In the genomic region with DNA sequence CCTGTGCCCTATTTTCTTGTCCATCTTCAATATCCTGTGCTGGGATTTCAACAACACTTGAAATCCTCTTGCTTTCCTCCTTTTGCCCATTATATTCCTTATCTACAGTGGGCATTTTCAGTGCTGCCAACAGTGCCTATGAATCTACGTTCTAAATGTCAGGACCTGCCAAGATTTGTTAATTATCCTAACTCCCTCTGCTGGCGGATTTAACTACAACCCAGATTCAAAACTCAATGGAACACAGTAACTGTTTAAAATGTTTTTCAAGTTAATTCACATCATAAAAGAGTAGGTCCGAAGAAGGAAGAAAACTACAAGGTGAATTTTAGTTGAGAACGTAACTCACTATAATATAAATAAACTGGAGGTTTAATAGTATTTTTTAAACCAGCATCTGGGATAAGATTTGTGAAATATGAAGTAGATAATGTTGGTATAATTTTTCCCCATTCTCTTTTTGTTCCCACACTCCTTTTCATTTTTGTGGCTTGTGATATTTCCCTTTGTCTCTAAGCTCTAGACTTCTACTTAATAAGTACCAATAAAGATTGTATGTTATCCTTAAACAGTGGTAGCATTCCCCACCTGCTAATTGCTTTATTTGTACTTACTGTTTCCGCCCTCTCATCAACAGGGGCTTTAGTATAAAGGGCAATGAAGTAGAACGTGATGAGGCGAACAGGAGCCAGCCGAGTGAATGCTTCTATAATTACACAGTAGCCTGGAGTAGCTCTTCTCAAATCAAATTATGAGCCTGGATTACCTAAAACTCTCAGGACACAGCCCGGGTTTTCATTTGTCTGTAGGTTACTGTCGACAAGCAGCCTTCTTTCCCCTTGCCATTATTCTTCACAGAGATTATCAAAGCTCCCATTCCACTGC, we compare ENCODE assay signal across 8 cellular contexts.
A peak's percentile ranks its signal among the peaks of the same experiment; 100 is the strongest.
DNase-seq lines count a peak whose midpoint lies in the region; ATAC-seq and TF ChIP-seq lines count a peak whose summit lies in the region.

No MANE protein-coding gene starts in this region.

- CTCF ChIA-PET in PC-9 (lab: Charles Lee), result interaction anchor here (0.5 kb wide), 1 partner anchor 1524 kb away, joined by 8 read pairs; no protein-coding TSS in a partner anchor

- no peak for ATAC-seq in gastroesophageal sphincter

- H3F3A ChIP-seq in Loucy (ENCODE audit: low read depth) (no peaks in the 10 kb centered on the region), PC-9 (ENCODE audit: insufficient read depth, low read depth) (no peaks in the 10 kb centered on the region)

- in situ Hi-C loops in transverse colon (cut with MboI; ENCODE audit: low pct_ligation_motif_present in 1 of 4, low pct_unique_long_range_greater_than_20kb in 1 of 4, low sequenced_read_pairs in 3 of 4), result no loop called here

- no peak overlapping the region for H3K9ac ChIP-seq in Loucy (ENCODE audit: low read depth, low read length, poor library complexity, severe bottlenecking)

- H3K9me2 ChIP-seq in Loucy (replicated peaks; ENCODE audit: low read depth, low read length) (no peaks in the 10 kb centered on the region), PC-9 (ENCODE audit: insufficient read depth) (no peaks in the 10 kb centered on the region)

- TF ChIP-seq POLR2A in gastroesophageal sphincter (IDR thresholded peaks at IDR 0.05) (no peak), transverse colon (IDR thresholded peaks at IDR 0.05) (no peak)

- H3K27me3 ChIP-seq in Loucy (ENCODE audit: insufficient read depth, low read length, poor library complexity, severe bottlenecking) (no peaks in the 10 kb centered on the region), PC-9 (ENCODE audit: insufficient read depth, low read depth) (no peaks in the 10 kb centered on the region), gastroesophageal sphincter (no peaks in the 10 kb centered on the region), transverse colon (no peaks in the 10 kb centered on the region)

- H3K4me1 ChIP-seq in Loucy (ENCODE audit: insufficient read depth, low read length, poor library complexity, severe bottlenecking), result peaks cover 6% of the 10 kb centered on the region
- peaks cover 3% of the 10 kb centered on the region; the same call in 1 of the 2 replicates for H3K4me1 ChIP-seq in PC-9 (replicated peaks; ENCODE audit: insufficient read depth)
- H3K4me1 ChIP-seq in gastroesophageal sphincter, result peaks cover 0 to 5% (median 0%) of the 10 kb centered on the region in 3 donors
- peaks cover 0 to 7% (median 0%) of the 10 kb centered on the region in 4 donors for H3K4me1 ChIP-seq in transverse colon

- H2AFZ ChIP-seq in Loucy (ENCODE audit: low read length) (no peak overlapping the region), PC-9 (no peak overlapping the region)

- H3K9me3 ChIP-seq in Loucy (ENCODE audit: insufficient read depth, low read depth, low read length) (no peaks in the 10 kb centered on the region), PC-9 (ENCODE audit: insufficient read depth, low read depth) (no peaks in the 10 kb centered on the region), gastroesophageal sphincter (no peaks in the 10 kb centered on the region), transverse colon (no peaks in the 10 kb centered on the region)

- TF ChIP-seq CTCF in Loucy (conservative IDR thresholded peaks at IDR 0.05; ENCODE audit: low read length), result peak; percentile 78
- peak; percentile 74 for TF ChIP-seq CTCF in PC-9 (conservative IDR thresholded peaks at IDR 0.05)
- peak; percentile 6 to 36 (median 28) for TF ChIP-seq CTCF in gastroesophageal sphincter (IDR thresholded peaks at IDR 0.05)
- peak in 4 of 5 experiments; percentile 19 to 40 (median 30) for TF ChIP-seq CTCF in transverse colon (IDR thresholded peaks at IDR 0.05)

- POLR2A ChIA-PET in PC-9 (lab: Charles Lee; ENCODE audit: unreplicated experiment), result no interaction called here

- no peaks in the 10 kb centered on the region for H3K79me2 ChIP-seq in Loucy (ENCODE audit: insufficient read depth, low read length)
- H3K79me2 ChIP-seq in PC-9 (ENCODE audit: low read depth), result no peaks in the 10 kb centered on the region

- H3K4me3 ChIP-seq in Loucy (ENCODE audit: low read length, poor library complexity, severe bottlenecking) (no peak overlapping the region), PC-9 (no peak overlapping the region), gastroesophageal sphincter (no peak overlapping the region), transverse colon (no peak overlapping the region)

- no peaks in the 10 kb centered on the region for H3K36me3 ChIP-seq in Loucy (ENCODE audit: insufficient read depth, low read length)
- no peaks in the 10 kb centered on the region for H3K36me3 ChIP-seq in PC-9 (ENCODE audit: low read depth)
- H3K36me3 ChIP-seq in gastroesophageal sphincter, result no peaks in the 10 kb centered on the region
- H3K36me3 ChIP-seq in transverse colon, result no peaks in the 10 kb centered on the region

- DNase-seq in DMS53 (lab: John Stamatoyannopoulos, UW) (peak; percentile 85), PC-9 (peak; percentile 12 to 37), transverse colon (no peak), mesenteric fat pad (ENCODE audit: low spot score) (no peak)
- no peak for DNase-seq in stimulated activated naive CD4-positive, alpha-beta T cell treated with Interleukin-2 at 50 U/mL for 16 hours (lab: John Stamatoyannopoulos, UW)
- DNase-seq in stimulated activated CD4-positive, alpha-beta T cell treated with anti-CD3 and anti-CD28 coated beads, Interleukin-2, amount 100 ng/mL, for 48 hours, result no peak

- H4K20me1 ChIP-seq in Loucy (ENCODE audit: insufficient read depth, low read length, poor library complexity, severe bottlenecking) (no peaks in the 10 kb centered on the region), PC-9 (ENCODE audit: insufficient read depth) (no peaks in the 10 kb centered on the region)

- WGBS in gastroesophageal sphincter (ENCODE audit: low coverage in 1 of 2), 2 donors, result 39 to 60% methylated on average over 9 to 10 of the region's 10 CpGs
- 37 to 46% methylated on average over 8 to 10 of the region's 10 CpGs for WGBS in transverse colon (ENCODE audit: low coverage in 1 of 2), 2 donors

- TF ChIP-seq EP300 in gastroesophageal sphincter (IDR thresholded peaks at IDR 0.05), result no peak
- no peak for TF ChIP-seq EP300 in transverse colon (IDR thresholded peaks at IDR 0.05; ENCODE audit: low read depth)

- intact Hi-C loops in PC-9 (cut with micrococcal nuclease; ENCODE audit: unreplicated experiment), result loop anchor here (1.0 to 10.0 kb wide), 5 partner anchors 128 to 1156 kb away; no protein-coding TSS in a partner anchor
- intact Hi-C loops in transverse colon (cut with DNase I; ENCODE audit: low total_unique reads), result no loop called here

- H3K27ac ChIP-seq in PC-9, result no peak overlapping the region
- no peak overlapping the region for H3K27ac ChIP-seq in gastroesophageal sphincter
- no peak overlapping the region for H3K27ac ChIP-seq in transverse colon

- no TSS peak for BruUV-seq in PC-9 (replicated peaks; lab: Mats Ljungman, UMichigan)

- H3K4me2 ChIP-seq in Loucy (ENCODE audit: low read depth, low read length, poor library complexity, severe bottlenecking), result no peak overlapping the region
- H3K4me2 ChIP-seq in PC-9, result no peak overlapping the region

Comparison
In these comparisons a context has a peak if more than half of its experiments do, and no peak if none do; other contexts are left out.
1. DNase-seq: peak in DMS53 (single experiment) and PC-9 (2 of 2); none in transverse colon (single experiment), stimulated activated naive CD4-positive, alpha-beta T cell treated with Interleukin-2 at 50 U/mL for 16 hours (single experiment), stimulated activated CD4-positive, alpha-beta T cell treated with anti-CD3 and anti-CD28 coated beads, Interleukin-2, amount 100 ng/mL, for 48 hours (0 of 2) and mesenteric fat pad (single experiment).
2. CTCF ChIP-seq: peak in every context shown above with its lines; median percentile 78 in Loucy; 74 in PC-9; 30 in transverse colon; 28 in gastroesophageal sphincter.